ENCODE assay signal across 8 cellular contexts in the genomic region with DNA sequence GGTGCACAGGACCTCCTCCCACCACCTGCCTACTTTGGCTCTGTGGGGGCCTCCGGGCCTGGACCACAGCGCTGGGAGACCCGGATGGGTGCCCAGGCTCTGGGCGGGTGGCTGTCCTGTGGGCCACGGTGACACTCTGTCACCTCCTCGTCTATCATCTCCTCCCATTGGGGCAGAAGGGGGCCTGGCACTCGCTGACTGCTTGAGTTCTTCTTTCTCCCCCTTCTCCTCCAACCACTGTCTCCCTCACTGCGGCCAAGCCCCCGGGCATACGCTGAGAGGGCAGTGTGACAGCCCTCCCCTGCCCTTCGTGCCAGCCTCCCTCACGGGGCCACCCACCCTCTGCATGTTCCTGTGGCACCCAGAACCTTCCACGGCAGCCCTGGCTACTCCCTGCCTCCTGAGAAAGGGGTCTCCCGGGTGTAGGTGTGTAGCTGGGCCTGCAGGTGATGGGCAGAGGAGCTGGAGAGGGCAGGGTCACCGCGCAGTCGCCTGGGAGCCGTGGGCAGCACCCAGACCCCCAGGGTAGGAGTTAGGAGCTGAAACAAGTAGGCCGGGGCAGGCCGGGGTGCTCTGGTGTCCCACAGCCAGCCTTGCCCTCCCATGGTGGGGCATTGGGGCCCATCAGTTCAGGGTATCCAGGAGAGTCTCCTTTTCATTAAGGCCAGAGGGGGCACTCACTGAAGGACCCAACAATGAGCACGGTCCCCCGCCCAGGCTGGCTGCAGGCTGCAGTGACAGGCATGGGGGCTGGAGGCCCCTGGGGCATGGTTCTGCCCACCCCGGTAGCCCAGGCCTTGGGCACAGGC.
"Had no signal": no experiment of that assay in that cellular context is flagged by ENCODE, and none has a peak within 500 bp of the region (broad histone marks: within the 10 kb centered on the region; RNA-seq: fewer than 3 reads in every experiment).

No MANE protein-coding gene starts in this region.

- H3K4me3 Mint-ChIP-seq: activated naive CD8-positive, alpha-beta T cell treated with anti-CD3 and anti-CD28 coated beads, Interleukin-2, amount 50 U/mL, for 24 hours; activated T-cell treated with anti-CD3 and anti-CD28 coated beads, Interleukin-2, amount 50 U/mL, for 4 hours; neural crest cell had no signal

- H3K36me3 ChIP-seq: pancreas, tibial nerve had no signal

- DNase-seq: activated CD4-positive, alpha-beta T cell treated with anti-CD3 and anti-CD28 coated beads, Interleukin-2, amount 50 U/mL, for 4 hours; activated naive CD8-positive, alpha-beta T cell treated with anti-CD3 and anti-CD28 coated beads, Interleukin-2, amount 50 U/mL, for 24 hours; activated T-cell treated with anti-CD3 and anti-CD28 coated beads, Interleukin-2, amount 50 U/mL, for 4 hours; foreskin keratinocyte had no signal

- H3K27ac Mint-ChIP-seq: activated naive CD8-positive, alpha-beta T cell treated with anti-CD3 and anti-CD28 coated beads, Interleukin-2, amount 50 U/mL, for 24 hours had no signal

- H3K4me1 ChIP-seq: foreskin keratinocyte, pancreas had no signal

- H3K9me3 ChIP-seq: pancreas, tibial nerve had no signal

- H3K4me3 ChIP-seq: pancreas, tibial nerve had no signal

- H3K4me1 Mint-ChIP-seq: activated naive CD8-positive, alpha-beta T cell treated with anti-CD3 and anti-CD28 coated beads, Interleukin-2, amount 50 U/mL, for 24 hours; neural crest cell had no signal

- H3K27me3 ChIP-seq: pancreas, tibial nerve had no signal

- H3K27me3 Mint-ChIP-seq: activated naive CD8-positive, alpha-beta T cell treated with anti-CD3 and anti-CD28 coated beads, Interleukin-2, amount 50 U/mL, for 24 hours had no signal

- H3K9me3 Mint-ChIP-seq: activated naive CD8-positive, alpha-beta T cell treated with anti-CD3 and anti-CD28 coated beads, Interleukin-2, amount 50 U/mL, for 24 hours; activated T-cell treated with anti-CD3 and anti-CD28 coated beads, Interleukin-2, amount 50 U/mL, for 4 hours; neural crest cell had no signal

- ATAC-seq: activated CD4-positive, CD25-positive, alpha-beta regulatory T cell treated with anti-CD3 and anti-CD28 coated beads, Interleukin-2, amount 50 U/mL, for 24 hours; activated naive CD8-positive, alpha-beta T cell treated with anti-CD3 and anti-CD28 coated beads, Interleukin-2, amount 50 U/mL, for 24 hours; activated T-cell treated with anti-CD3 and anti-CD28 coated beads, Interleukin-2, amount 50 U/mL, for 4 hours had no signal

- H3K27ac ChIP-seq: foreskin keratinocyte, pancreas, tibial nerve had no signal
